8 cellular contexts compared by ENCODE assay signal in genomic region chr11:6251120-6251733, GRCh38. TPM values are rescaled to one million over a fixed set of nuclear protein-coding genes. Genes with fewer than 3 reads are reported as not detected.
A peak's percentile ranks its signal among the peaks of the same experiment; 100 is the strongest.
DNase-seq lines count a peak whose midpoint lies in the region; ATAC-seq and TF ChIP-seq lines count a peak whose summit lies in the region.

No MANE protein-coding gene starts in this region.

- no peaks in the 10 kb centered on the region for H3K36me3 Mint-ChIP-seq in osteocyte (ENCODE audit: unreplicated experiment)

- H3K79me2 ChIP-seq in OCI-LY3 (ENCODE audit: low read length), result no peaks in the 10 kb centered on the region

- H3K4me1 ChIP-seq in OCI-LY3 (ENCODE audit: low read length) (no peaks in the 10 kb centered on the region), gastroesophageal sphincter (peaks cover 0 to 13% (median 2%) of the 10 kb centered on the region in 3 donors)

- TF ChIP-seq POLR2A in gastroesophageal sphincter (IDR thresholded peaks at IDR 0.05), result no peak

- H3K27me3 ChIP-seq in OCI-LY3 (ENCODE audit: low read depth, low read length) (peaks cover 8% of the 10 kb centered on the region), gastroesophageal sphincter (no peaks in the 10 kb centered on the region)

- no peaks in the 10 kb centered on the region for H3K9me3 Mint-ChIP-seq in osteocyte (ENCODE audit: unreplicated experiment)

- no peak overlapping the region for H3K4me2 ChIP-seq in OCI-LY3 (ENCODE audit: low read length)

- no peak overlapping the region for H3K4me3 Mint-ChIP-seq in osteocyte (ENCODE audit: unreplicated experiment)

- no peak overlapping the region for H3K27ac Mint-ChIP-seq in osteocyte (ENCODE audit: unreplicated experiment)

- peak; percentile 74 for TF ChIP-seq CTCF in OCI-LY3 (IDR thresholded peaks at IDR 0.05; ENCODE audit: low read depth, low read length)
- TF ChIP-seq CTCF in gastroesophageal sphincter (IDR thresholded peaks at IDR 0.05), result peak; percentile 85 to 97 (median 91)
- TF ChIP-seq CTCF in osteocyte (IDR thresholded peaks at IDR 0.05), result peak; percentile 88

- peaks cover 22% of the 10 kb centered on the region for H3K27me3 Mint-ChIP-seq in osteocyte (ENCODE audit: unreplicated experiment)

- H3K4me3 ChIP-seq in OCI-LY3 (ENCODE audit: low read length) (no peak overlapping the region), gastroesophageal sphincter (no peak overlapping the region)

- H3K9ac ChIP-seq in OCI-LY3 (ENCODE audit: low read length), result no peak overlapping the region

- no peak for TF ChIP-seq EP300 in gastroesophageal sphincter (IDR thresholded peaks at IDR 0.05)

- peak overlapping the region; percentile 15; the same call in 1 of the 2 replicates for H2AFZ ChIP-seq in OCI-LY3 (ENCODE audit: low read depth, low read length)

- H3K9me3 ChIP-seq in OCI-LY3 (ENCODE audit: insufficient read depth, low read length) (no peaks in the 10 kb centered on the region), gastroesophageal sphincter (no peaks in the 10 kb centered on the region)

- DNase-seq in CD1c-positive myeloid dendritic cell (ENCODE audit: extremely low spot score) (peak; percentile 41), osteocyte (ENCODE audit: extremely low spot score, unreplicated experiment) (no peak)
- DNase-seq in activated effector memory CD4-positive, alpha-beta T cell treated with Interleukin-2 at 50 U/mL for 16 hours, result peak; percentile 23

- WGBS in gastroesophageal sphincter (ENCODE audit: low coverage in 1 of 2), 2 donors, result 0 to 62% methylated on average over 2 to 6 of the region's 6 CpGs

- H3K36me3 ChIP-seq in OCI-LY3 (replicated peaks; ENCODE audit: low read depth, low read length), result no peaks in the 10 kb centered on the region
- no peaks in the 10 kb centered on the region for H3K36me3 ChIP-seq in gastroesophageal sphincter

- H3K27ac ChIP-seq in OCI-LY3 (ENCODE audit: low read length), result no peak overlapping the region
- H3K27ac ChIP-seq in gastroesophageal sphincter, result peak overlapping the region; percentile 22 to 73 (median 64)

- H4K20me1 ChIP-seq in OCI-LY3 (ENCODE audit: insufficient read depth, low read length), result no peaks in the 10 kb centered on the region

- H3K4me1 Mint-ChIP-seq in osteocyte (ENCODE audit: unreplicated experiment), result no peaks in the 10 kb centered on the region

- ATAC-seq in GM19035 (IDR thresholded peaks at IDR 0.05; ENCODE audit: unreplicated experiment) (peak; percentile 84), HG03378 (IDR thresholded peaks at IDR 0.05; ENCODE audit: unreplicated experiment) (peak; percentile 58), gastroesophageal sphincter (peak; percentile 84), GM19324 (IDR thresholded peaks at IDR 0.05; ENCODE audit: low FRiP score, unreplicated experiment) (no peak)

RNA-seq across cellular contexts. Expression of gene CCKBR, which starts 8.4 kb away (rescaled TPM):
- total RNA-seq in gastroesophageal sphincter (under 1 TPM in 2 of 4 donors, not detected in 2; 0.16 to 0.22 TPM), osteocyte (not detected in 2 replicates)

RNA-seq across cellular contexts. Expression of gene CNGA4, which starts 12.3 kb away (rescaled TPM):
- total RNA-seq in gastroesophageal sphincter (under 1 TPM in 1 of 4 donors, not detected in 3; 0.73 TPM), osteocyte (not detected in 2 replicates)

RNA-seq across cellular contexts. Expression of gene FHIP1B, which starts 16.8 kb away (rescaled TPM):
- total RNA-seq in gastroesophageal sphincter (10 to 100 TPM; 13.0 to 50.4 (median 20.0) TPM), osteocyte (23.3 and 25.6 TPM in 2 replicates)

RNA-seq across cellular contexts. Expression of gene C11orf42, which starts 45.9 kb away (rescaled TPM):
- total RNA-seq in gastroesophageal sphincter (not detected), osteocyte (not detected in 2 replicates)

RNA-seq across cellular contexts. Expression of gene OR52W1, which starts 52.2 kb away (rescaled TPM):
- not detected for total RNA-seq in gastroesophageal sphincter
- total RNA-seq in osteocyte, result not detected in 2 replicates
